Comparison of ENCODE assay signal across 8 cellular contexts in genomic region chr9:121640076-121640475, GRCh38.
DNase-seq lines count a peak whose midpoint lies in the region; ATAC-seq and TF ChIP-seq lines count a peak whose summit lies in the region.

No MANE protein-coding gene starts in this region.

- no peaks in the 10 kb centered on the region for H3K9me3 Mint-ChIP-seq in nephron

- peak; percentile 35 for TF ChIP-seq CTCF in epithelial cell of esophagus (IDR thresholded peaks at IDR 0.05; ENCODE audit: insufficient read depth, low read depth, low read length, missing control alignments)
- TF ChIP-seq CTCF in nephron (IDR thresholded peaks at IDR 0.05; ENCODE audit: unreplicated experiment in 3 of 3): peak; percentile 40 to 57 (median 43)

- ATAC-seq in SK-N-SH treated with all-trans-retinoic acid at 6 μM for 48 hours (peak; percentile 83), GM21786 (IDR thresholded peaks at IDR 0.05; ENCODE audit: unreplicated experiment) (no peak)

- peaks cover 3% of the 10 kb centered on the region for H3K36me3 Mint-ChIP-seq in nephron (ENCODE audit: low read depth)

- H3K27me3 Mint-ChIP-seq in nephron (ENCODE audit: low read depth): peaks cover 9% of the 10 kb centered on the region

- H3K4me3 Mint-ChIP-seq in nephron: no peak overlapping the region

- peak overlapping the region in 1 of 3 experiments; percentile 34 for H3K27ac Mint-ChIP-seq in nephron

- H3K4me3 ChIP-seq in epithelial cell of esophagus (ENCODE audit: low read length): no peak overlapping the region

- H3K4me1 Mint-ChIP-seq in nephron: peaks cover 57% of the 10 kb centered on the region

- peak; percentile 8 for DNase-seq in activated naive CD4-positive, alpha-beta T cell treated with Interleukin-2 at 50 U/mL for 16 hours
- DNase-seq in activated naive CD4-positive, alpha-beta T cell treated with anti-CD3 and anti-CD28 coated beads, Interleukin-2, amount 50 U/mL, for 16 hours: no peak
- DNase-seq in epithelial cell of esophagus (ENCODE audit: low read depth): no peak
- DNase-seq in NCI-H2171 (lab: John Stamatoyannopoulos, UW): no peak
- no peak for DNase-seq in amniotic stem cell (lab: John Stamatoyannopoulos, UW)

TF ChIP-seq in SK-N-SH treated with all-trans-retinoic acid at 6 μM for 48 hours, 23 proteins besides CTCF, POLR2A, EP300 and RAD21:
- no peak for TF ChIP-seq ZNF565 (CRISPR knock-in tag; conservative IDR thresholded peaks at IDR 0.05; ENCODE audit: low read depth)
- TF ChIP-seq OSR1 (CRISPR knock-in tag; IDR thresholded peaks at IDR 0.05): no peak
- TF ChIP-seq CSRNP3 (CRISPR knock-in tag; IDR thresholded peaks at IDR 0.05): no peak
- peak; percentile 69; the same call in 1 of the 2 replicates for TF ChIP-seq ZFP3 (CRISPR knock-in tag; IDR thresholded peaks at IDR 0.05)
TF ChIP-seq in SK-N-SH treated with all-trans-retinoic acid at 6 μM for 48 hours: peak in this region for 1.
